In genomic region chr4:74039065-74039763, GRCh38 we compare ENCODE assay signal across 8 cellular contexts. TPM values are rescaled to one million over a fixed set of nuclear protein-coding genes. Genes with fewer than 3 reads are reported as not detected.
DNase-seq lines count a peak whose midpoint lies in the region; ATAC-seq lines count a peak whose summit lies in the region.

No MANE protein-coding gene starts in this region.

- no peaks in the 10 kb centered on the region for H3K36me3 ChIP-seq in ES-I3 (ENCODE audit: insufficient read depth, low read length)
- H3K36me3 ChIP-seq in ectodermal cell (ENCODE audit: control insufficient read depth, insufficient read depth, low read length), result no peaks in the 10 kb centered on the region
- H3K36me3 ChIP-seq in mucosa of rectum (ENCODE audit: control insufficient read depth in 2 of 2, insufficient read depth in 2 of 2, low read length in 2 of 2), result no peaks in the 10 kb centered on the region

- H3K27me3 ChIP-seq in ectodermal cell (ENCODE audit: control insufficient read depth, insufficient read depth, low read length, poor library complexity, severe bottlenecking) (peaks cover 14% of the 10 kb centered on the region), mucosa of rectum (ENCODE audit: control insufficient read depth in 2 of 2, insufficient read depth in 2 of 2, low read length in 2 of 2) (no peaks in the 10 kb centered on the region)

- DNase-seq in NCI-H526 (lab: John Stamatoyannopoulos, UW), result peak; percentile 27 to 39
- DNase-seq in substantia nigra (lab: John Stamatoyannopoulos, UW), result no peak
- DNase-seq in stimulated activated CD4-positive, alpha-beta T cell treated with anti-CD3 and anti-CD28 coated beads, Interleukin-2, amount 100 ng/mL, for 24 hours, result no peak
- no peak for DNase-seq in retina

- H3K4me1 ChIP-seq in ES-I3 (ENCODE audit: insufficient read depth, low read length) (peaks cover 10% of the 10 kb centered on the region; the same call in 1 of the 2 replicates), ectodermal cell (ENCODE audit: control insufficient read depth, insufficient read depth, low read length) (peaks cover 12% of the 10 kb centered on the region), mucosa of rectum (ENCODE audit: control insufficient read depth in 2 of 2, insufficient read depth in 2 of 2, low read length in 2 of 2) (peaks cover 0 to 10% of the 10 kb centered on the region in 2 donors)

- ATAC-seq in GM21515 (IDR thresholded peaks at IDR 0.05; ENCODE audit: unreplicated experiment), result peak; percentile 37

- H3K4me3 ChIP-seq in ectodermal cell (ENCODE audit: insufficient read depth, low read depth, low read length) (peak overlapping the region; percentile 39), mucosa of rectum (ENCODE audit: low read length in 2 of 2) (peak overlapping the region; percentile 88 to 95)

- H3K9ac ChIP-seq in ES-I3 (ENCODE audit: low read depth, low read length), result peak overlapping the region; percentile 83
- peak overlapping the region; percentile 87 to 91 for H3K9ac ChIP-seq in mucosa of rectum (ENCODE audit: low read depth in 1 of 2, low read length in 2 of 2)

- 28 to 30% methylated on average over 12 of the region's 12 CpGs for WGBS in ectodermal cell, 2 experiments

- no peaks in the 10 kb centered on the region for H3K9me3 ChIP-seq in ES-I3 (ENCODE audit: control insufficient read depth, insufficient read depth, low read length)
- H3K9me3 ChIP-seq in ectodermal cell (ENCODE audit: control insufficient read depth, low read length), result no peaks in the 10 kb centered on the region
- no peaks in the 10 kb centered on the region for H3K9me3 ChIP-seq in mucosa of rectum (ENCODE audit: control insufficient read depth in 2 of 2, low read length in 2 of 2)

- H3K27ac ChIP-seq in ectodermal cell (ENCODE audit: insufficient read depth, low read depth, low read length, poor library complexity, severe bottlenecking) (no peak overlapping the region), mucosa of rectum (ENCODE audit: low read depth in 2 of 2, low read length in 2 of 2) (peak overlapping the region; percentile 69 to 78), substantia nigra (ENCODE audit: low read depth, low read length, poor library complexity, severe bottlenecking) (no peak overlapping the region)

RNA-seq across cellular contexts. Expression of gene CXCL3, which starts 0.7 kb away (rescaled TPM):
- 1.3 TPM for polyA plus RNA-seq in ectodermal cell (2013, experiment 1 of 4)
- polyA plus RNA-seq in ectodermal cell (2013, experiment 2 of 4), result 0.75 TPM
- 0.80 TPM for polyA plus RNA-seq in ectodermal cell (2013, experiment 3 of 4)
- 1.3 TPM for polyA plus RNA-seq in ectodermal cell (2013, experiment 4 of 4)

RNA-seq across cellular contexts. Expression of gene CXCL5, which starts 40.7 kb away (rescaled TPM):
- 0.76 TPM for polyA plus RNA-seq in ectodermal cell (2013, experiment 1 of 4)
- 0.62 TPM for polyA plus RNA-seq in ectodermal cell (2013, experiment 2 of 4)
- polyA plus RNA-seq in ectodermal cell (2013, experiment 3 of 4), result 0.32 TPM
- polyA plus RNA-seq in ectodermal cell (2013, experiment 4 of 4), result 0.32 TPM

RNA-seq across cellular contexts. Expression of gene PPBP, which starts 51.2 kb away (rescaled TPM):
- polyA plus RNA-seq in ectodermal cell (2013, experiment 1 of 4), result not detected
- not detected for polyA plus RNA-seq in ectodermal cell (2013, experiment 2 of 4)
- not detected for polyA plus RNA-seq in ectodermal cell (2013, experiment 3 of 4)
- polyA plus RNA-seq in ectodermal cell (2013, experiment 4 of 4), result not detected

RNA-seq across cellular contexts. Expression of gene PF4, which starts 57.4 kb away (rescaled TPM):
- not detected for polyA plus RNA-seq in ectodermal cell (2013, experiment 1 of 4)
- not detected for polyA plus RNA-seq in ectodermal cell (2013, experiment 2 of 4)
- polyA plus RNA-seq in ectodermal cell (2013, experiment 3 of 4), result not detected
- polyA plus RNA-seq in ectodermal cell (2013, experiment 4 of 4), result not detected

RNA-seq across cellular contexts. Expression of gene CXCL2, which starts 59.8 kb away (rescaled TPM):
- not detected for polyA plus RNA-seq in ectodermal cell (2013, experiment 1 of 4)
- 0.37 TPM for polyA plus RNA-seq in ectodermal cell (2013, experiment 2 of 4)
- polyA plus RNA-seq in ectodermal cell (2013, experiment 3 of 4), result 0.69 TPM
- polyA plus RNA-seq in ectodermal cell (2013, experiment 4 of 4), result 0.73 TPM

Comparison
In these comparisons a context has a peak if more than half of its experiments do, and no peak if none do; other contexts are left out.
1. DNase-seq: peak in NCI-H526 (2 of 2); none in substantia nigra (0 of 49), stimulated activated CD4-positive, alpha-beta T cell treated with anti-CD3 and anti-CD28 coated beads, Interleukin-2, amount 100 ng/mL, for 24 hours (0 of 2) and retina (single experiment).
2. H3K27ac ChIP-seq: peak in mucosa of rectum (2 of 2); none in ectodermal cell (single experiment) and substantia nigra (single experiment).